29 cellular contexts compared by ENCODE assay signal in the genomic region with DNA sequence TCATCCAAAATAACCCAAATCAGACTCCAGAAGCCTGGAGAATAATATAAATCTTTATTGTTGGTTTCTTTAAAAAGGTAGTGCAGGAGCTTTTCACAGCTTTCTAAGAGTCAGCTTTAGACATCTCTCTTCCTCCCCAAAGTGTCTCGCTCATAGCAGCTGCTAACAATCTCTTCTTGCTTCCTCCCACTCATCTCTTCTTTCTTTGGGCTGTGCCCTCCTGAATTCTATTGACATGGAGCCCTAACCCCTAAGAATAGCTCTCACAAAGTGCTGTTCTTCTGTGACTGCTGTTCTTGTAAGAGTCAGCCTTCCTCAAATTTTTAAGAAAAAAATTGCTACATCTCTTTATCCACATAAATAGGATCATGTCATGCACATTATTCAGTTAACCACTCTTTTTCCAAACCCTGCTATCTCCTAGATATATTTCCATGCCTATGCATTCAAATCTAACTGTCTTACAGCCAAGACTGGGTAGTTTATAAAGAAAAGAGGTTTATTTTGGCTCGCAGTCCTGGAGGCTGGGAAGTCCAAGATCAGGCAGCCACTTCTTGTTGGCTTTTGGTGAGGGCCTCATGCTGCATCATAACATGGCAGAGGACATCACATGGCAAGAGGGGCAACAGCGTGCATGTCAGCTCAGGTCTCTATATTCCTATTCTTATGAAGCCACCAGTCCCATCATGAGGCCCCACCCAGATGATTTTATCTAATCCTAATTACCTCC.
"Had no signal": no experiment of that assay in that cellular context is flagged by ENCODE, and none has a peak within 500 bp of the region (broad histone marks: within the 10 kb centered on the region; RNA-seq: fewer than 3 reads in every experiment).

No MANE protein-coding gene starts in this region.

- H3K27ac Mint-ChIP-seq: stimulated activated effector memory CD8-positive, alpha-beta T cell treated with anti-CD3 and anti-CD28 coated beads, Interleukin-12 subunit alpha, Interleukin-12 subunit beta, amount 100 ng/mL, for 72 hours; stimulated activated memory B cell treated with anti-CD40 and anti-IgM and Interleukin-4, amounts not matched to agents 10 μg/mL and 1 μg/mL and 100 μg/mL, for 72 hours; stimulated activated naive B cell treated with anti-CD40 and anti-IgM and Interleukin-4, amounts not matched to agents 10 μg/mL and 1 μg/mL and 100 μg/mL, for 72 hours; stimulated activated naive CD8-positive, alpha-beta T cell treated with anti-CD3 and anti-CD28 coated beads, Interleukin-15, amount 100 ng/mL, for 72 hours; stimulated activated naive CD8-positive, alpha-beta T cell treated with anti-CD3 and anti-CD28 coated beads, Interleukin-15, Interleukin-2, amounts not matched to agents 100 ng/mL and 50 ng/mL, for 24 hours; type B pancreatic cell had no signal

- H3K27me3 ChIP-seq: suprapubic skin, testis, thyroid gland, tibial nerve, transverse colon, upper lobe of left lung, upper lobe of right lung, uterus, vagina had no signal

- H3K4me3 ChIP-seq: stomach, suprapubic skin, testis, thoracic aorta, thyroid gland, tibial artery, tibial nerve, transverse colon, upper lobe of left lung, upper lobe of right lung, uterus, vagina had no signal

- H3K9me3 ChIP-seq: testis, thyroid gland, transverse colon, upper lobe of right lung, uterus, vagina had no signal

- H3K36me3 ChIP-seq: stomach, suprapubic skin, thoracic aorta, thyroid gland, tibial artery, tibial nerve, transverse colon, upper lobe of left lung, upper lobe of right lung, uterus, vagina had no signal

- H3K36me3 Mint-ChIP-seq: stimulated activated effector memory CD8-positive, alpha-beta T cell treated with anti-CD3 and anti-CD28 coated beads, Interleukin-12 subunit alpha, Interleukin-12 subunit beta, amount 100 ng/mL, for 72 hours; type B pancreatic cell had no signal

- FAIRE-seq: urothelium cell line had no signal

- DNase-seq: stimulated activated CD4-positive, alpha-beta T cell treated with anti-CD3 and anti-CD28 coated beads, Interleukin-2, amount 100 ng/mL, for 48 hours; stimulated activated CD4-positive, alpha-beta T cell treated with anti-CD3 and anti-CD28 coated beads, Interleukin-4, amount 100 ng/mL, for 1 hour; stimulated activated CD4-positive, alpha-beta T cell treated with anti-CD3 and anti-CD28 coated beads, Interleukin-4, amount 100 ng/mL, for 24 hours; stimulated activated CD4-positive, alpha-beta T cell treated with anti-CD3 and anti-CD28 coated beads, Interleukin-4, amount 100 ng/mL, for 4 hours; stimulated activated CD8-positive, alpha-beta memory T cell treated with anti-CD3 and anti-CD28 coated beads, Interleukin-4, amount 100 ng/mL, for 48 hours; stimulated activated naive B cell treated with anti-CD40 and anti-IgM and Interleukin-4, amounts not matched to agents 10 μg/mL and 1 μg/mL and 100 μg/mL, for 72 hours; stimulated activated naive CD4-positive, alpha-beta T cell; stimulated activated naive CD4-positive, alpha-beta T cell treated with Interleukin-2 at 50 U/mL for 16 hours; stimulated activated naive CD8-positive, alpha-beta T cell treated with anti-CD3 and anti-CD28 coated beads, Interleukin-15, amount 100 ng/mL, for 72 hours; stimulated activated naive CD8-positive, alpha-beta T cell treated with anti-CD3 and anti-CD28 coated beads, Interleukin-15, Interleukin-2, amounts not matched to agents 100 U/mL and 50 U/mL, for 24 hours; stomach; substantia nigra; testis; thyroid gland; tibial artery; transverse colon; trophoblast cell; upper lobe of left lung; upper lobe of right lung; uterus had no signal

- ATAC-seq: stimulated activated effector memory CD8-positive, alpha-beta T cell treated with anti-CD3 and anti-CD28 coated beads, Interleukin-12 subunit alpha, Interleukin-12 subunit beta, amount 100 ng/mL, for 72 hours; stimulated activated memory B cell treated with anti-CD40 and anti-IgM and Interleukin-4, amounts not matched to agents 10 μg/mL and 1 μg/mL and 100 μg/mL, for 72 hours; stimulated activated naive B cell treated with anti-CD40 and anti-IgM and Interleukin-4, amounts not matched to agents 10 μg/mL and 1 μg/mL and 100 μg/mL, for 72 hours; stimulated activated naive CD8-positive, alpha-beta T cell treated with anti-CD3 and anti-CD28 coated beads, Interleukin-15, amount 100 ng/mL, for 72 hours; stimulated activated naive CD8-positive, alpha-beta T cell treated with anti-CD3 and anti-CD28 coated beads, Interleukin-15, Interleukin-2, amounts not matched to agents 100 U/mL and 50 U/mL, for 24 hours; upper lobe of right lung had no signal

- H3K4me1 ChIP-seq: stomach, suprapubic skin, testis, thyroid gland, tibial artery, tibial nerve, transverse colon, upper lobe of left lung, upper lobe of right lung, uterus, vagina had no signal

- H3K27ac ChIP-seq: stomach, suprapubic skin, testis, thoracic aorta, thyroid gland, tibial artery, tibial nerve, transverse colon, upper lobe of left lung, upper lobe of right lung, uterus, vagina had no signal
